In genomic region chrX:153602621-153603020, GRCh38 we compare ENCODE assay signal across 35 cellular contexts. TPM values are rescaled to one million over a fixed set of nuclear protein-coding genes. Genes with fewer than 3 reads are reported as not detected.
"Had no signal": no experiment of that assay in that cellular context is flagged by ENCODE, and none has a peak within 500 bp of the region (broad histone marks: within the 10 kb centered on the region; RNA-seq: fewer than 3 reads in every experiment).

No MANE protein-coding gene starts in this region.

- H3K27me3 ChIP-seq: brain microvascular endothelial cell, esophagus squamous epithelium, gastroesophageal sphincter had no signal

- H3K27ac ChIP-seq: brain microvascular endothelial cell, coronary artery, epithelial cell of prostate, esophagus squamous epithelium, gastroesophageal sphincter had no signal

- H3K4me3 Mint-ChIP-seq: activated CD4-positive, alpha-beta memory T cell treated with anti-CD3 and anti-CD28 coated beads for 36 hours; activated CD4-positive, alpha-beta T cell treated with anti-CD3 and anti-CD28 coated beads for 36 hours; activated CD4-positive, alpha-beta T cell treated with anti-CD3 and anti-CD28 coated beads, Interleukin-2, amount 10 ng/mL, durations not matched to agents 24 days and 14 days; activated CD8-positive, alpha-beta memory T cell treated with anti-CD3 and anti-CD28 coated beads, Interleukin-2, amount 10 ng/mL, durations not matched to agents 7 days and 5 days; activated CD8-positive, alpha-beta T cell treated with anti-CD3 and anti-CD28 coated beads, Interleukin-2, amount 10 ng/mL, durations not matched to agents 7 days and 5 days; activated naive CD8-positive, alpha-beta T cell; activated T-helper 1 cell treated with anti-CD3 and anti-CD28 coated beads, Interleukin-12 subunit alpha, Interleukin-12 subunit beta, Interleukin-2, Interleukin-4 antibody, amounts not matched to agents 30 ng/mL and 10 ng/mL and 1 ng/mL, durations not matched to agents 14 hours and 24 hours and 36 hours; central memory CD8-positive, alpha-beta T cell; effector memory CD8-positive, alpha-beta T cell; T-helper 1 cell treated with Interleukin-12 subunit alpha and Interleukin-12 subunit beta and Interleukin-4 antibody, amounts not matched to agents 30 μg/mL and 1 μg/mL, for 36 hours; T-helper 2 cell treated with Interferon-gamma antibody and Interleukin-4, amounts not matched to agents 5 μg/mL and 100 μg/mL, for 36 hours had no signal

- ATAC-seq: activated CD4-positive, alpha-beta T cell treated with anti-CD3 and anti-CD28 coated beads for 36 hours; activated CD8-positive, alpha-beta memory T cell treated with anti-CD3 and anti-CD28 coated beads, Interleukin-2, amount 10 ng/mL, durations not matched to agents 7 days and 5 days; activated CD8-positive, alpha-beta T cell treated with anti-CD3 and anti-CD28 coated beads, Interleukin-2, amount 10 ng/mL, durations not matched to agents 7 days and 5 days; effector memory CD8-positive, alpha-beta T cell; gastroesophageal sphincter; T-cell had no signal

- H3K9me3 ChIP-seq: esophagus squamous epithelium, gastroesophageal sphincter had no signal

- DNase-seq: activated CD4-positive, alpha-beta memory T cell treated with anti-CD3 and anti-CD28 coated beads for 36 hours; activated CD4-positive, alpha-beta T cell treated with anti-CD3 and anti-CD28 coated beads for 36 hours; activated CD4-positive, alpha-beta T cell treated with anti-CD3 and anti-CD28 coated beads, Interleukin-2, amount 10 ng/mL, durations not matched to agents 24 days and 14 days; activated CD4-positive, CD25-positive, alpha-beta regulatory T cell; activated CD4-positive, CD25-positive, alpha-beta regulatory T cell treated with anti-CD3 and anti-CD28 coated beads, Interleukin-2, amount 50 U/mL, for 72 hours; activated CD8-positive, alpha-beta memory T cell treated with anti-CD3 and anti-CD28 coated beads, Interleukin-2, amount 10 ng/mL, durations not matched to agents 7 days and 5 days; activated CD8-positive, alpha-beta memory T cell treated with anti-CD3 and anti-CD28 coated beads, Interleukin-2, amount 50 U/mL, for 4 hours; activated CD8-positive, alpha-beta T cell treated with anti-CD3 and anti-CD28 coated beads, Interleukin-2, amount 10 ng/mL, durations not matched to agents 7 days and 5 days; activated effector memory CD4-positive, alpha-beta T cell treated with anti-CD3 and anti-CD28 coated beads, Interleukin-2, amount 50 U/mL, for 16 hours; activated naive CD4-positive, alpha-beta T cell treated with anti-CD3 and anti-CD28 coated beads, Interleukin-2, amount 50 U/mL, for 16 hours; activated T-cell treated with anti-CD3 and anti-CD28 coated beads, Interleukin-2, amount 50 U/mL, for 48 hours; amniotic stem cell; anterior cingulate cortex; brain microvascular endothelial cell; dermis blood vessel endothelial cell; effector CD4-positive, alpha-beta T cell; effector memory CD8-positive, alpha-beta T cell; esophagus squamous epithelium; foreskin melanocyte; SW 1271; T-cell; T1000 had no signal

- H3K27ac Mint-ChIP-seq: activated CD4-positive, alpha-beta memory T cell treated with anti-CD3 and anti-CD28 coated beads for 36 hours; activated CD4-positive, alpha-beta T cell treated with anti-CD3 and anti-CD28 coated beads for 36 hours; activated CD4-positive, alpha-beta T cell treated with anti-CD3 and anti-CD28 coated beads, Interleukin-2, amount 10 ng/mL, durations not matched to agents 24 days and 14 days; activated CD8-positive, alpha-beta memory T cell treated with anti-CD3 and anti-CD28 coated beads, Interleukin-2, amount 10 ng/mL, durations not matched to agents 7 days and 5 days; activated CD8-positive, alpha-beta T cell treated with anti-CD3 and anti-CD28 coated beads, Interleukin-2, amount 10 ng/mL, durations not matched to agents 7 days and 5 days; activated naive CD8-positive, alpha-beta T cell; activated T-helper 1 cell treated with anti-CD3 and anti-CD28 coated beads, Interleukin-12 subunit alpha, Interleukin-12 subunit beta, Interleukin-2, Interleukin-4 antibody, amounts not matched to agents 30 ng/mL and 10 ng/mL and 1 ng/mL, durations not matched to agents 14 hours and 24 hours and 36 hours; activated T-helper 2 cell treated with anti-CD3 and anti-CD28 coated beads, Interferon-gamma antibody, Interleukin-2, Interleukin-4, amounts not matched to agents 10 μg/mL and 5 μg/mL and 100 μg/mL, durations not matched to agents 14 hours and 24 hours and 36 hours; effector memory CD8-positive, alpha-beta T cell; T-cell; T-helper 1 cell treated with Interleukin-12 subunit alpha and Interleukin-12 subunit beta and Interleukin-4 antibody, amounts not matched to agents 30 μg/mL and 1 μg/mL, for 36 hours; T-helper 2 cell treated with Interferon-gamma antibody and Interleukin-4, amounts not matched to agents 5 μg/mL and 100 μg/mL, for 36 hours had no signal

- H3K36me3 Mint-ChIP-seq: activated CD4-positive, alpha-beta memory T cell treated with anti-CD3 and anti-CD28 coated beads for 36 hours; activated CD8-positive, alpha-beta memory T cell treated with anti-CD3 and anti-CD28 coated beads, Interleukin-2, amount 10 ng/mL, durations not matched to agents 7 days and 5 days; activated naive CD8-positive, alpha-beta T cell; T-cell had no signal

- H3K36me3 ChIP-seq: brain microvascular endothelial cell, esophagus squamous epithelium, gastroesophageal sphincter had no signal

- H3K4me3 ChIP-seq: coronary artery, esophagus squamous epithelium, gastroesophageal sphincter had no signal

- H3K27me3 Mint-ChIP-seq: activated CD4-positive, alpha-beta memory T cell treated with anti-CD3 and anti-CD28 coated beads for 36 hours; activated CD4-positive, alpha-beta T cell treated with anti-CD3 and anti-CD28 coated beads for 36 hours; activated naive CD8-positive, alpha-beta T cell; central memory CD8-positive, alpha-beta T cell; effector memory CD8-positive, alpha-beta T cell had no signal

RNA-seq across cellular contexts. Expression of gene DUSP9, which starts 44.4 kb away (rescaled TPM):
- total RNA-seq: activated CD8-positive, alpha-beta T cell treated with anti-CD3 and anti-CD28 coated beads, Interleukin-2, amount 10 ng/mL, durations not matched to agents 7 days and 5 days; cardiac septum; endothelial cell of umbilical vein; fibroblast of lung; fibroblast of villous mesenchyme; gastroesophageal sphincter had no signal
